In genomic region chr14:89417469-89418225, GRCh38 we compare ENCODE assay signal across 8 cellular contexts. TPM values are rescaled to one million over a fixed set of nuclear protein-coding genes. Genes with fewer than 3 reads are reported as not detected.
DNase-seq lines count a peak whose midpoint lies in the region; ATAC-seq and TF ChIP-seq lines count a peak whose summit lies in the region.

No MANE protein-coding gene starts in this region.

- H3K4me1 ChIP-seq in CD4-positive, alpha-beta memory T cell (ENCODE audit: insufficient read depth, low read length), result peaks cover 22% of the 10 kb centered on the region
- peaks cover 0 to 20% of the 10 kb centered on the region in 2 donors for H3K4me1 ChIP-seq in muscle layer of duodenum (ENCODE audit: control insufficient read depth in 1 of 2, insufficient read depth in 2 of 2, low read length in 2 of 2)
- peaks cover 25 to 72% (median 45%) of the 10 kb centered on the region in 4 donors for H3K4me1 ChIP-seq in stomach

- no peaks in the 10 kb centered on the region for H3K27me3 Mint-ChIP-seq in CD4-positive, alpha-beta memory T cell

- CTCF ChIA-PET in CD4-positive, alpha-beta memory T cell (lab: Charles Lee; ENCODE audit: partially characterized antibody), result interaction anchor here (0.6 to 1.3 kb wide), 6 partner anchors 11 to 425 kb away, joined by 3 to 6 read pairs (median 3); no protein-coding TSS in a partner anchor

- intact Hi-C loops in CD4-positive, alpha-beta memory T cell (cut with micrococcal nuclease), result loop anchor here (1.0 to 5.0 kb wide), 11 partner anchors 13 to 497 kb away; no protein-coding TSS in a partner anchor
- intact Hi-C loops in stomach (cut with DNase I; ENCODE audit: low total_unique reads), result no loop called here

- POLR2A ChIA-PET in CD4-positive, alpha-beta memory T cell (lab: Charles Lee; ENCODE audit: partially characterized antibody), result no interaction called here

- peak; percentile 61 to 76 (median 63) for DNase-seq in CD4-positive, alpha-beta memory T cell
- peak; percentile 53 to 77 for DNase-seq in NOMO-1 (lab: John Stamatoyannopoulos, UW; ENCODE audit: unreplicated experiment in 2 of 2)
- DNase-seq in activated CD8-positive, alpha-beta memory T cell treated with anti-CD3 and anti-CD28 coated beads, Interleukin-2, amount 50 U/mL, for 24 hours (ENCODE audit: extremely low read depth), result peak; percentile 23
- no peak for DNase-seq in epithelial cell of prostate (ENCODE audit: low read depth, low spot score)
- DNase-seq in stomach, result peak; percentile 60

- peaks cover 7 to 19% of the 10 kb centered on the region in 2 donors for H3K36me3 Mint-ChIP-seq in CD4-positive, alpha-beta memory T cell

- no peaks in the 10 kb centered on the region for H3K36me3 ChIP-seq in CD4-positive, alpha-beta memory T cell (ENCODE audit: insufficient read depth, low read length)
- peaks cover 0 to 3% of the 10 kb centered on the region in 2 donors for H3K36me3 ChIP-seq in muscle layer of duodenum (ENCODE audit: control insufficient read depth in 1 of 2, insufficient read depth in 2 of 2, low read length in 2 of 2)
- peaks cover 0 to under 1% (median under 1%) of the 10 kb centered on the region in 4 donors for H3K36me3 ChIP-seq in stomach

- no peak for TF ChIP-seq EP300 in stomach (IDR thresholded peaks at IDR 0.05)

- peaks cover 24 to 64% (median 43%) of the 10 kb centered on the region in 4 donors for H3K4me1 Mint-ChIP-seq in CD4-positive, alpha-beta memory T cell

- ATAC-seq in GM19324 (IDR thresholded peaks at IDR 0.05; ENCODE audit: low FRiP score, unreplicated experiment), result peak; percentile 40
- peak; percentile 44 for ATAC-seq in HG03442 (IDR thresholded peaks at IDR 0.05; ENCODE audit: unreplicated experiment)

- H3K4me3 Mint-ChIP-seq in CD4-positive, alpha-beta memory T cell, result peak overlapping the region; percentile 86 to 94 (median 92)

- H3K27me3 ChIP-seq in CD4-positive, alpha-beta memory T cell (ENCODE audit: insufficient read depth, low read length), result no peaks in the 10 kb centered on the region
- H3K27me3 ChIP-seq in muscle layer of duodenum (ENCODE audit: low read depth, low read length) (no peaks in the 10 kb centered on the region), stomach (no peaks in the 10 kb centered on the region)

- 0 to 2% (median 1%) methylated on average over 29 to 50 of the region's 50 CpGs for WGBS in stomach, 5 donors

- H3K4me3 ChIP-seq in CD4-positive, alpha-beta memory T cell (ENCODE audit: low read length in 2 of 2), result peak overlapping the region in 1 of 2 donors; percentile 56
- H3K4me3 ChIP-seq in muscle layer of duodenum (ENCODE audit: low read depth in 1 of 2, low read length in 2 of 2) (peak overlapping the region; percentile 64 to 73), stomach (peak overlapping the region; percentile 76 to 92 (median 84))

- H3K9me3 ChIP-seq in CD4-positive, alpha-beta memory T cell (ENCODE audit: control insufficient read depth in 1 of 2, low read length in 2 of 2), result no peaks in the 10 kb centered on the region
- H3K9me3 ChIP-seq in muscle layer of duodenum (ENCODE audit: control insufficient read depth in 1 of 2, low read length in 2 of 2), result no peaks in the 10 kb centered on the region
- H3K9me3 ChIP-seq in stomach, result no peaks in the 10 kb centered on the region

- peak overlapping the region; percentile 88 to 96 (median 94) for H3K27ac Mint-ChIP-seq in CD4-positive, alpha-beta memory T cell

- TF ChIP-seq POLR2A in stomach (IDR thresholded peaks at IDR 0.05), result no peak

- H3K9me3 Mint-ChIP-seq in CD4-positive, alpha-beta memory T cell, result no peaks in the 10 kb centered on the region

- TF ChIP-seq CTCF in stomach (IDR thresholded peaks at IDR 0.05), result peak in 3 of 7 experiments; percentile 14 to 53 (median 44)

- peak overlapping the region; percentile 66 for H3K27ac ChIP-seq in CD4-positive, alpha-beta memory T cell (ENCODE audit: low read depth, low read length)
- H3K27ac ChIP-seq in epithelial cell of prostate, result peak overlapping the region; percentile 46
- peak overlapping the region; percentile 91 for H3K27ac ChIP-seq in muscle layer of duodenum (ENCODE audit: low read length)
- peak overlapping the region; percentile 81 to 99 (median 94) for H3K27ac ChIP-seq in stomach

RNA-seq across cellular contexts. Expression of gene FOXN3, which starts 0.6 kb away (rescaled TPM):
- 100 to 1,000 TPM; 109 to 111 TPM for total RNA-seq in CD4-positive, alpha-beta memory T cell
- polyA plus RNA-seq in CD4-positive, alpha-beta memory T cell, result 100 to 1,000 TPM in 1 of 2 donors, 10 to 100 TPM in 1; 92.6 to 103 TPM
- total RNA-seq in stomach, result 100 to 1,000 TPM in 3 of 5 donors, 10 to 100 TPM in 2; 37.4 to 126 (median 100) TPM
- 10 to 100 TPM; 12.5 to 38.5 (median 23.0) TPM for polyA plus RNA-seq in stomach
